ENCODE assay signal across 17 cellular contexts in genomic region chrX:106278951-106279350, GRCh38.
DNase-seq lines count a peak whose midpoint lies in the region; ATAC-seq, FAIRE-seq and TF ChIP-seq lines count a peak whose summit lies in the region.
"Had no signal": no experiment of that assay in that cellular context is flagged by ENCODE, and none has a peak within 500 bp of the region (broad histone marks: within the 10 kb centered on the region; RNA-seq: fewer than 3 reads in every experiment).

No MANE protein-coding gene starts in this region.

- H3K9me2 ChIP-seq in PC-9 (ENCODE audit: insufficient read depth): no peaks in the 10 kb centered on the region

- peak overlapping the region; percentile 19 for H3K4me2 ChIP-seq in PC-9

- no peaks in the 10 kb centered on the region for H3K36me3 ChIP-seq in PC-9 (ENCODE audit: low read depth)
- H3K36me3 ChIP-seq: HAP-1 had no signal

- ATAC-seq in left cardiac atrium (no peak), GM21515 (IDR thresholded peaks at IDR 0.05; ENCODE audit: unreplicated experiment) (no peak)

- peaks cover 13% of the 10 kb centered on the region; the same call in 1 of the 2 replicates for H3K4me1 ChIP-seq in PC-9 (replicated peaks; ENCODE audit: insufficient read depth)
- H3K4me1 ChIP-seq: Caco-2, HAP-1 had no signal

- no peaks in the 10 kb centered on the region for H3K27me3 ChIP-seq in PC-9 (ENCODE audit: insufficient read depth, low read depth)

- no peak overlapping the region for H3K27ac ChIP-seq in PC-9
- H3K27ac ChIP-seq: C4-2B had no signal

- no peak overlapping the region for H2AFZ ChIP-seq in PC-9

- no peaks in the 10 kb centered on the region for H3K79me2 ChIP-seq in PC-9 (ENCODE audit: low read depth)

- H4K20me1 ChIP-seq in PC-9 (ENCODE audit: insufficient read depth): no peaks in the 10 kb centered on the region

- POLR2A ChIA-PET in PC-9 (lab: Charles Lee; ENCODE audit: unreplicated experiment): no interaction called here

- no peaks in the 10 kb centered on the region for H3F3A ChIP-seq in PC-9 (ENCODE audit: insufficient read depth, low read depth)

- no peak overlapping the region for H3K4me3 ChIP-seq in PC-9
- H3K4me3 ChIP-seq: HAP-1 had no signal

- CTCF ChIA-PET in PC-9 (lab: Charles Lee): no interaction called here

- FAIRE-seq in colon (lab: Jason Lieb, UNC): peak; percentile 14
- FAIRE-seq: A204.1, D721Med had no signal

- no peak for TF ChIP-seq CTCF in PC-9 (conservative IDR thresholded peaks at IDR 0.05)

- no peaks in the 10 kb centered on the region for H3K9me3 ChIP-seq in PC-9 (ENCODE audit: insufficient read depth, low read depth)
- H3K9me3 ChIP-seq: Caco-2, HAP-1 had no signal

- DNase-seq in DMS53 treated with DMSO at 0.1 percent for 48 hours (lab: John Stamatoyannopoulos, UW; ENCODE audit: unreplicated experiment) (peak; percentile 55), PC-9 (peak in 1 of 2 experiments; percentile 60), iris pigment epithelial cell (ENCODE audit: low read depth) (peak; percentile 0), left cardiac atrium (no peak), RPMI8226 (no peak)
- DNase-seq in stimulated activated CD4-positive, alpha-beta T cell treated with anti-CD3 and anti-CD28 coated beads, Interleukin-15, amount 100 ng/mL, for 24 hours: no peak
- DNase-seq: AML-193; Caco-2; CD4-positive, alpha-beta T cell; DMS79 treated with DMSO at 0.1 percent for 48 hours; GF-D8 had no signal

- intact Hi-C loops in PC-9 (cut with micrococcal nuclease; ENCODE audit: unreplicated experiment): no loop called here
- intact Hi-C loops in left cardiac atrium (cut with DNase I): no loop called here

- no TSS peak for BruUV-seq in PC-9 (replicated peaks; lab: Mats Ljungman, UMichigan)

Comparison
In these comparisons a context has a peak if more than half of its experiments do, and no peak if none do; other contexts are left out.
1. DNase-seq: peak in DMS53 treated with DMSO at 0.1 percent for 48 hours (single experiment) and iris pigment epithelial cell (single experiment); none in left cardiac atrium (single experiment), stimulated activated CD4-positive, alpha-beta T cell treated with anti-CD3 and anti-CD28 coated beads, Interleukin-15, amount 100 ng/mL, for 24 hours (single experiment) and RPMI8226 (single experiment).